34 cellular contexts compared by ENCODE assay signal in the genomic region with DNA sequence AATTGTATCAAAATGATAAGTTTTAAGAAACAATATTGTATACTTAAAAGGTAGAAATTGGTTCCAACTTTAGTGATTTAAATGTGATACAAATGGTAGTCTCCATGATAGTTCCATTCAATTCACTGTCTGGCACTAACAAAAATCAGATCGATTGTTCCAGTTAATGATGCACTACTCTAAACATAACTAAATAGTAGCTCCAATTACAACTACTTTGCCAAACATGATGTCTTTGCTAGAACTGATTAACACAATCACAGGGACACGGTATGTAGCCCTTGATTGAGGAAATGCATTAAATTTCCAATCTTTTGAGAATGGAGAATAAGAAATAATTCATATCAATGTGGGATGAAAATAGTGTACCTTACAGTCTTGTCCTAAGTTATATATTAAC.
"Had no signal": no experiment of that assay in that cellular context is flagged by ENCODE, and none has a peak within 500 bp of the region (broad histone marks: within the 10 kb centered on the region; RNA-seq: fewer than 3 reads in every experiment).

No MANE protein-coding gene starts in this region.

- H3K4me3 ChIP-seq: MG63 had no signal

- H3K27me3 ChIP-seq: MG63 had no signal

- H3K27ac ChIP-seq: KMS-11 had no signal

- H3K4me2 ChIP-seq: KMS-11 had no signal

- DNase-seq: Karpas-422, Kasumi-1, MG63, MM.1S, MV-4-11, NCI-H1048, NCI-H1092, NCI-H1092 treated with DMSO at 0.1 percent for 48 hours, NCI-H1105, NCI-H1105 treated with DMSO at 0.1 percent for 48 hours, NCI-H1417, NCI-H1417 treated with DMSO at 0.1 percent for 48 hours, NCI-H1436, NCI-H1436 treated with DMSO at 0.1 percent for 48 hours, NCI-H146, NCI-H1694, NCI-H1694 treated with DMSO at 0.1 percent for 48 hours, NCI-H187, NCI-H187 treated with DMSO at 0.1 percent for 48 hours, NCI-H1930, NCI-H2029, NCI-H2029 treated with DMSO at 0.1 percent for 48 hours, NCI-H2081, NCI-H2081 treated with DMSO at 0.1 percent for 48 hours, NCI-H2107, NCI-H2171, NCI-H2171 treated with DMSO at 0.1 percent for 48 hours, NCI-H2227 treated with DMSO at 0.1 percent for 48 hours, NCI-H226, NCI-H345, NCI-H446, NCI-H446 treated with DMSO at 0.1 percent for 48 hours, NCI-H510A had no signal

- H3K36me3 ChIP-seq: MG63 had no signal

- H3K9ac ChIP-seq: KMS-11 had no signal
